In genomic region chr6:79421707-79422484, GRCh38 we compare ENCODE assay signal across 9 cellular contexts.
DNase-seq lines count a peak whose midpoint lies in the region; ATAC-seq, FAIRE-seq and TF ChIP-seq lines count a peak whose summit lies in the region.
"Had no signal": no experiment of that assay in that cellular context is flagged by ENCODE, and none has a peak within 500 bp of the region (broad histone marks: within the 10 kb centered on the region; RNA-seq: fewer than 3 reads in every experiment).

No MANE protein-coding gene starts in this region.

- TF ChIP-seq POLR2A in GM12892 (IDR thresholded peaks at IDR 0.05; ENCODE audit: low read depth, low read length), result no peak

- H3K14ac ChIP-seq in H9 (ENCODE audit: insufficient read depth, low read length), result no peak overlapping the region

- no peak overlapping the region for H3K4me3 Mint-ChIP-seq in H9
- H3K4me3 Mint-ChIP-seq: IgD-negative memory B cell had no signal

- no peak overlapping the region for H3K27ac Mint-ChIP-seq in H9
- H3K27ac Mint-ChIP-seq: IgD-negative memory B cell had no signal

- ATAC-seq in HG02798 (IDR thresholded peaks at IDR 0.05; ENCODE audit: poor library complexity, unreplicated experiment), result peak; percentile 57

- no peak overlapping the region for H3K4me2 ChIP-seq in H9 (ENCODE audit: insufficient read depth, insufficient read length, low read length)

- no peak overlapping the region for H2AFZ ChIP-seq in H9 (ENCODE audit: low read length)

- H2BK20ac ChIP-seq in H9 (ENCODE audit: low read depth, low read length, poor library complexity, severe bottlenecking), result no peak overlapping the region

- no peaks in the 10 kb centered on the region for H3K23me2 ChIP-seq in H9 (ENCODE audit: insufficient read length, low read depth, low read length, poor library complexity, severe bottlenecking)

- no peaks in the 10 kb centered on the region for H3K27me3 Mint-ChIP-seq in H9 (ENCODE audit: low read depth)
- H3K27me3 Mint-ChIP-seq: IgD-negative memory B cell had no signal

- no peak overlapping the region for H4K5ac ChIP-seq in H9 (ENCODE audit: insufficient read length, low read depth, low read length)

- H3K56ac ChIP-seq in H9 (ENCODE audit: insufficient read length, low read depth, low read length), result no peak overlapping the region

- no peak overlapping the region for H2BK5ac ChIP-seq in H9 (ENCODE audit: insufficient read length, low read length)

- H3K4me1 ChIP-seq in H9 (ENCODE audit: insufficient read depth, low read length), result no peaks in the 10 kb centered on the region

- no peak for FAIRE-seq in GM12892 (lab: Jason Lieb, UNC)

- H3K4me3 ChIP-seq in choroid plexus epithelial cell (ENCODE audit: low read depth, low read length), result peak overlapping the region; percentile 29

- no peak overlapping the region for H3T11ph ChIP-seq in H9 (ENCODE audit: low read length)

- H4K20me1 ChIP-seq in H9 (ENCODE audit: control insufficient read depth, insufficient read depth, insufficient read length), result no peaks in the 10 kb centered on the region

- no peaks in the 10 kb centered on the region for H3K9me3 Mint-ChIP-seq in H9
- H3K9me3 Mint-ChIP-seq: IgD-negative memory B cell had no signal

- no peak overlapping the region for H3K23ac ChIP-seq in H9 (ENCODE audit: insufficient read length, low read depth, low read length)

- H3K4ac ChIP-seq in H9 (ENCODE audit: low read depth, low read length), result no peak overlapping the region

- no peak overlapping the region for H3K9ac ChIP-seq in H9 (ENCODE audit: extremely low read depth, insufficient read length, low read length)

- H3K79me1 ChIP-seq in H9 (ENCODE audit: insufficient read depth, low read depth, low read length, poor library complexity, severe bottlenecking), result no peaks in the 10 kb centered on the region

- no peaks in the 10 kb centered on the region for H3K36me3 Mint-ChIP-seq in H9 (ENCODE audit: insufficient read depth in 1 of 3, low read depth in 3 of 3)
- H3K36me3 Mint-ChIP-seq: IgD-negative memory B cell had no signal

- no peak overlapping the region for H4K8ac ChIP-seq in H9 (replicated peaks; ENCODE audit: insufficient read length, low read depth, low read length)

- H3K18ac ChIP-seq in H9 (ENCODE audit: insufficient read length, low read depth, low read length), result no peak overlapping the region

- no peaks in the 10 kb centered on the region for H3K4me1 Mint-ChIP-seq in H9
- H3K4me1 Mint-ChIP-seq: IgD-negative memory B cell had no signal

- peak; percentile 20 for DNase-seq in GM04504 (ENCODE audit: low read depth)
- peak; percentile 33 for DNase-seq in NCI-H2107 (lab: John Stamatoyannopoulos, UW)
- DNase-seq in choroid plexus epithelial cell (ENCODE audit: low read depth), result peak; percentile 98
- peak; percentile 17 for DNase-seq in occipital lobe (lab: John Stamatoyannopoulos, UW)
- DNase-seq in GM12892 (ENCODE audit: insufficient read length), result no peak
- DNase-seq in activated CD4-positive, alpha-beta T cell treated with anti-CD3 and anti-CD28 coated beads for 4 hours, result no peak
- DNase-seq in H9, result no peak

- no peaks in the 10 kb centered on the region for H3K79me2 ChIP-seq in H9 (ENCODE audit: insufficient read depth, low read length)

- no peak overlapping the region for H2BK12ac ChIP-seq in H9 (ENCODE audit: insufficient read length, low read depth, low read length)

- H4K91ac ChIP-seq in H9 (ENCODE audit: insufficient read length, low read depth, low read length), result no peak overlapping the region

- H3K27ac ChIP-seq in H9 (ENCODE audit: insufficient read length, low read depth, low read length), result no peak overlapping the region

- no peak for TF ChIP-seq CTCF in choroid plexus epithelial cell (conservative IDR thresholded peaks at IDR 0.05; ENCODE audit: low read depth, low read length)
- no peak for TF ChIP-seq CTCF in H9 (conservative IDR thresholded peaks at IDR 0.05)

- H3K9me3 ChIP-seq in H9 (ENCODE audit: control insufficient read depth, low read depth, low read length), result no peaks in the 10 kb centered on the region

- no peaks in the 10 kb centered on the region for H3K27me3 ChIP-seq in H9 (ENCODE audit: insufficient read depth, low read length)

- no peak overlapping the region for H2BK15ac ChIP-seq in H9 (ENCODE audit: low read depth, low read length)

- H2AK5ac ChIP-seq in H9 (ENCODE audit: insufficient read length, low read length), result no peak overlapping the region

- H2BK120ac ChIP-seq in H9 (ENCODE audit: low read depth, low read length, poor library complexity, severe bottlenecking), result no peak overlapping the region

- WGBS in H9 (ENCODE audit: extremely low coverage, insufficient read length, low lambda C conversion rate), result no CpG with 5 or more reads among the region's 5 CpGs

Comparison
In these comparisons a context has a peak if more than half of its experiments do, and no peak if none do; other contexts are left out.
1. DNase-seq: peak in GM04504 (single experiment), NCI-H2107 (single experiment), choroid plexus epithelial cell (single experiment) and occipital lobe (single experiment); none in GM12892 (single experiment), activated CD4-positive, alpha-beta T cell treated with anti-CD3 and anti-CD28 coated beads for 4 hours (0 of 2) and H9 (single experiment).